ENCODE assay signal across 16 cellular contexts in genomic region chr7:99097730-99098129, GRCh38.
"Had no signal": no experiment of that assay in that cellular context is flagged by ENCODE, and none has a peak within 500 bp of the region (broad histone marks: within the 10 kb centered on the region; RNA-seq: fewer than 3 reads in every experiment).

No MANE protein-coding gene starts in this region.

- H3K27ac ChIP-seq: left lung, neural progenitor cell, parathyroid adenoma had no signal

- ATAC-seq: left lung had no signal

- H3K27me3 ChIP-seq: left lung, neural progenitor cell had no signal

- H3K9me3 ChIP-seq: left lung had no signal

- H3K36me3 ChIP-seq: left lung, neural progenitor cell had no signal

- H3K4me2 ChIP-seq: neural progenitor cell had no signal

- H2AFZ ChIP-seq: neural progenitor cell, parathyroid adenoma had no signal

- H3K27me3 Mint-ChIP-seq: activated naive CD8-positive, alpha-beta T cell treated with anti-CD3 and anti-CD28 coated beads, Interleukin-2, amount 10 ng/mL, durations not matched to agents 7 days and 5 days; naive B cell had no signal

- H3K9ac ChIP-seq: neural progenitor cell, parathyroid adenoma had no signal

- H3K4me1 ChIP-seq: neural progenitor cell, parathyroid adenoma had no signal

- DNase-seq: activated CD4-positive, alpha-beta T cell treated with anti-CD3 and anti-CD28 coated beads, Interleukin-2, amount 50 U/mL, for 1 hour; activated CD4-positive, CD25-positive, alpha-beta regulatory T cell; activated CD8-positive, alpha-beta memory T cell treated with anti-CD3 and anti-CD28 coated beads for 24 hours; activated naive CD4-positive, alpha-beta T cell; activated naive CD8-positive, alpha-beta T cell treated with anti-CD3 and anti-CD28 coated beads, Interleukin-2, amount 10 ng/mL, durations not matched to agents 7 days and 5 days; hippocampal formation; kidney; left lung; mammary epithelial cell; naive B cell; stimulated activated CD4-positive, alpha-beta T cell treated with anti-CD3 and anti-CD28 coated beads, Interleukin-15, amount 100 ng/mL, for 24 hours; stimulated activated CD4-positive, alpha-beta T cell treated with anti-CD3 and anti-CD28 coated beads, Interleukin-4, amount 100 ng/mL, for 24 hours; stimulated activated naive CD4-positive, alpha-beta T cell; SW 1271 had no signal

- H3K27ac Mint-ChIP-seq: activated naive CD8-positive, alpha-beta T cell treated with anti-CD3 and anti-CD28 coated beads, Interleukin-2, amount 10 ng/mL, durations not matched to agents 7 days and 5 days; naive B cell; neural progenitor cell had no signal

- H3K4me1 Mint-ChIP-seq: activated naive CD8-positive, alpha-beta T cell treated with anti-CD3 and anti-CD28 coated beads, Interleukin-2, amount 10 ng/mL, durations not matched to agents 7 days and 5 days had no signal

- H3K4me3 ChIP-seq: left lung, neural progenitor cell had no signal

- H3K4me3 Mint-ChIP-seq: activated naive CD8-positive, alpha-beta T cell treated with anti-CD3 and anti-CD28 coated beads, Interleukin-2, amount 10 ng/mL, durations not matched to agents 7 days and 5 days; neural progenitor cell had no signal
